In the genomic region with DNA sequence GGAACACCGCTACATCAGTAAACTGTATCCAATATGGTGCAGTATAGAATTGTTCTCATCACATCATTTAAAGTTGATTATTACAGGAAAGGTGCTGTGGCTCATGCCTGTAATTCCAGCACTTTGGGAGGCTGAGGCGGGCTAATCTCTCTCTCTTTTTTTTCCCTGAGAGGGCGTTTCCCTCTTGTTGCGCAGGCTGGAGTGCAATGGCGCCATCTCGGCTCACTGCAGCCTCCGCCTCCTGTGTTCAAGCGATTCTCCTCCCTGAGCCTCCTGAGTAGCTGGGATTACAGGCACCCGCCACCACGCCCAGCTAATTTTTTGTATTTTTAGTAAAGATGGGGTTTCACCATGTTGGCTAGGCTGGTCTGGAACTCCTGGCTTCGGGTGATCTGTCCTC, we compare ENCODE assay signal across 1 cellular context.
TF ChIP-seq lines count a peak whose summit lies in the region.

No MANE protein-coding gene starts in this region.

TF ChIP-seq in GM12878, 131 proteins besides CTCF, POLR2A, EP300 and RAD21:
- TF ChIP-seq, protein P1, sequence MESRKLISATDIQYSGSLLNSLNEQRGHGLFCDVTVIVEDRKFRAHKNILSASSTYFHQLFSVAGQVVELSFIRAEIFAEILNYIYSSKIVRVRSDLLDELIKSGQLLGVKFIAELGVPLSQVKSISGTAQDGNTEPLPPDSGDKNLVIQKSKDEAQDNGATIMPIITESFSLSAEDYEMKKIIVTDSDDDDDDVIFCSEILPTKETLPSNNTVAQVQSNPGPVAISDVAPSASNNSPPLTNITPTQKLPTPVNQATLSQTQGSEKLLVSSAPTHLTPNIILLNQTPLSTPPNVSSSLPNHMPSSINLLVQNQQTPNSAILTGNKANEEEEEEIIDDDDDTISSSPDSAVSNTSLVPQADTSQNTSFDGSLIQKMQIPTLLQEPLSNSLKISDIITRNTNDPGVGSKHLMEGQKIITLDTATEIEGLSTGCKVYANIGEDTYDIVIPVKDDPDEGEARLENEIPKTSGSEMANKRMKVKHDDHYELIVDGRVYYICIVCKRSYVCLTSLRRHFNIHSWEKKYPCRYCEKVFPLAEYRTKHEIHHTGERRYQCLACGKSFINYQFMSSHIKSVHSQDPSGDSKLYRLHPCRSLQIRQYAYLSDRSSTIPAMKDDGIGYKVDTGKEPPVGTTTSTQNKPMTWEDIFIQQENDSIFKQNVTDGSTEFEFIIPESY (IDR thresholded peaks at IDR 0.05), result peak; percentile 9; the same call in 1 of the 2 replicates
